ENCODE assay signal across 27 cellular contexts in the genomic region with DNA sequence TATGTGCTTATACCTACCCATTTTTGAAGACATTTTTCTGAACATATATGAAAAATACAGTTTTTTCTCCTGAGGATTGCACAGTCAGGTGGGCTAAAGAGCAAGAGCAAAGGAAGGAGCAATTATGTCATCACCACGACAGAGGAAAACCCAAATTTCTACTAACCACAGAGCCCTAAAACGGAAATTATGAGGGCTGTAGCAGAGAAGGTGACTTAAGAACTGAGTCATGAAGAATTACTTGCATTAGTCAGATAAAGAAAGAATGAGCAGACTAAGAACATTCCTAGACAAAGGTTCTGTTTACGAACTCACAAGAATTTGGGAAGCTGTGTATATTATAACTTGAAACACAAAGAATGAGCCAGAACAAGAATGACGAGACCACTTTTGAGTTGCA.
DNase-seq lines count a peak whose midpoint lies in the region; FAIRE-seq and TF ChIP-seq lines count a peak whose summit lies in the region.
"Had no signal": no experiment of that assay in that cellular context is flagged by ENCODE, and none has a peak within 500 bp of the region (broad histone marks: within the 10 kb centered on the region; RNA-seq: fewer than 3 reads in every experiment).

No MANE protein-coding gene starts in this region.

- H2AFZ ChIP-seq in mesenchymal stem cell (ENCODE audit: low read depth, low read length): no peak overlapping the region
- H2AFZ ChIP-seq: PC-9 had no signal

- no peak overlapping the region for H2BK15ac ChIP-seq in mesenchymal stem cell (ENCODE audit: low read depth, poor library complexity, severe bottlenecking)

- H4K91ac ChIP-seq in mesenchymal stem cell (ENCODE audit: low read length): no peak overlapping the region

- H3K27me3 ChIP-seq in mesenchymal stem cell (ENCODE audit: control insufficient read depth in 1 of 2, insufficient read depth in 1 of 2, low read length in 2 of 2): no peaks in the 10 kb centered on the region
- H3K27me3 ChIP-seq: BLaER1 treated with 17β-estradiol and CSF1 and Interleukin-3, amounts not matched to agents 10 nM and 100 nM; uterus had no signal

- H3K27ac ChIP-seq in mesenchymal stem cell (ENCODE audit: low read length, poor library complexity, severe bottlenecking): no peak overlapping the region
- H3K27ac ChIP-seq: BLaER1 treated with 17β-estradiol and CSF1 and Interleukin-3, amounts not matched to agents 10 nM and 100 nM; left ventricle myocardium inferior; PC-9; uterus had no signal

- H2BK5ac ChIP-seq in mesenchymal stem cell (ENCODE audit: low read depth, low read length, poor library complexity, severe bottlenecking): no peak overlapping the region

- TF ChIP-seq POLR2A in H54 (IDR thresholded peaks at IDR 0.05; ENCODE audit: low read depth, low read length): no peak

- no peak overlapping the region for H2BK120ac ChIP-seq in mesenchymal stem cell (ENCODE audit: low read depth, low read length)

- peaks cover 9% of the 10 kb centered on the region for H3K9me3 ChIP-seq in mesenchymal stem cell (ENCODE audit: control insufficient read depth, low read length)
- H3K9me3 ChIP-seq: BLaER1 treated with 17β-estradiol and CSF1 and Interleukin-3, amounts not matched to agents 10 nM and 100 nM; Caco-2; uterus had no signal

- H2AK5ac ChIP-seq in mesenchymal stem cell (ENCODE audit: low read length, severe bottlenecking): no peak overlapping the region

- WGBS in mesenchymal stem cell: 8% methylated on average over 2 of the region's 4 CpGs

- H3K4me2 ChIP-seq in mesenchymal stem cell (ENCODE audit: low read length, poor library complexity, severe bottlenecking): no peak overlapping the region
- H3K4me2 ChIP-seq: PC-9 had no signal

- H3K4me3 ChIP-seq in mesenchymal stem cell (ENCODE audit: insufficient read depth in 1 of 2, low read depth in 1 of 2, low read length in 2 of 2): no peak overlapping the region
- H3K4me3 ChIP-seq: BLaER1 treated with 17β-estradiol and CSF1 and Interleukin-3, amounts not matched to agents 10 nM and 100 nM; left ventricle myocardium inferior; PC-9; uterus had no signal

- no peaks in the 10 kb centered on the region for H3K79me1 ChIP-seq in mesenchymal stem cell (replicated peaks; ENCODE audit: low read length, poor library complexity, severe bottlenecking)

- no peaks in the 10 kb centered on the region for H3K36me3 ChIP-seq in mesenchymal stem cell (ENCODE audit: control insufficient read depth in 1 of 2, insufficient read depth in 2 of 2, low read depth in 1 of 2, low read length in 2 of 2)
- H3K36me3 ChIP-seq: BLaER1 treated with 17β-estradiol and CSF1 and Interleukin-3, amounts not matched to agents 10 nM and 100 nM; left ventricle myocardium inferior; uterus had no signal

- no peaks in the 10 kb centered on the region for H3K4me1 ChIP-seq in mesenchymal stem cell (ENCODE audit: control insufficient read depth, insufficient read depth, low read depth, low read length)
- H3K4me1 ChIP-seq: left ventricle myocardium inferior, uterus had no signal

- no peak overlapping the region for H3K18ac ChIP-seq in mesenchymal stem cell (ENCODE audit: low read depth in 1 of 2, low read length in 2 of 2)

- H2BK12ac ChIP-seq in mesenchymal stem cell (ENCODE audit: low read length in 2 of 2): no peak overlapping the region

- no peak overlapping the region for H3K4ac ChIP-seq in mesenchymal stem cell (ENCODE audit: low read depth in 1 of 2, low read length in 2 of 2)

- DNase-seq in H54 (ENCODE audit: insufficient read length, low spot score) (peak; percentile 22), RCC 7860 (ENCODE audit: low spot score) (peak; percentile 51), astrocyte of the hippocampus (ENCODE audit: low read depth, low spot score) (peak; percentile 78), mesenchymal stem cell (peak; percentile 60), OCI-M2 (lab: John Stamatoyannopoulos, UW; ENCODE audit: unreplicated experiment) (no peak), MV-4-11 (lab: John Stamatoyannopoulos, UW) (no peak), G401 (ENCODE audit: low spot score) (no peak), NCI-H526 treated with DMSO at 0.1 percent for 48 hours (lab: John Stamatoyannopoulos, UW) (no peak)
- DNase-seq: activated CD4-positive, alpha-beta T cell treated with anti-CD3 and anti-CD28 coated beads, Interleukin-2, amount 50 U/mL, for 4 hours; activated naive CD4-positive, alpha-beta T cell treated with anti-CD3 and anti-CD28 coated beads, Interleukin-2, amount 50 U/mL, for 16 hours; anterior cingulate cortex; Caco-2; DMS79; GOT3; left ventricle myocardium inferior; midbrain; naive thymus-derived CD8-positive, alpha-beta T cell; NCI-H1105; NCI-H1930; NCI-H774; PC-9; small intestine; stimulated activated CD4-positive, alpha-beta T cell treated with anti-CD3 and anti-CD28 coated beads, Interleukin-2, amount 100 ng/mL, for 48 hours; uterus had no signal

- FAIRE-seq in H54 (lab: Jason Lieb, UNC) (peak; percentile 99), RCC 7860 (lab: Jason Lieb, UNC) (no peak)
- FAIRE-seq: GM12891, HepG2, small intestine had no signal

- H3K23ac ChIP-seq in mesenchymal stem cell (ENCODE audit: low read length in 2 of 2): no peak overlapping the region

- in situ Hi-C loops in G401 (cut with HindIII; ENCODE audit: low sequenced_read_pairs): no loop called here

- no peak overlapping the region for H3K9ac ChIP-seq in mesenchymal stem cell (ENCODE audit: low read length)
- H3K9ac ChIP-seq: BLaER1 treated with 17β-estradiol and CSF1 and Interleukin-3, amounts not matched to agents 10 nM and 100 nM had no signal

- H4K8ac ChIP-seq in mesenchymal stem cell (ENCODE audit: low read length): no peak overlapping the region

- H3K14ac ChIP-seq in mesenchymal stem cell (ENCODE audit: low read length in 2 of 2): no peak overlapping the region

Comparison
In these comparisons a context has a peak if more than half of its experiments do, and no peak if none do; other contexts are left out.
1. DNase-seq: peak in H54 (single experiment), RCC 7860 (single experiment), astrocyte of the hippocampus (single experiment) and mesenchymal stem cell (single experiment); none in OCI-M2 (single experiment), MV-4-11 (single experiment), G401 (single experiment) and NCI-H526 treated with DMSO at 0.1 percent for 48 hours (single experiment).